In genomic region chr11:112511271-112511670, GRCh38 we compare ENCODE assay signal across 16 cellular contexts.
DNase-seq lines count a peak whose midpoint lies in the region; ATAC-seq and TF ChIP-seq lines count a peak whose summit lies in the region.
"Had no signal": no experiment of that assay in that cellular context is flagged by ENCODE, and none has a peak within 500 bp of the region (broad histone marks: within the 10 kb centered on the region; RNA-seq: fewer than 3 reads in every experiment).

No MANE protein-coding gene starts in this region.

- H3K79me2 ChIP-seq in mammary epithelial cell (ENCODE audit: insufficient read depth, low read length), result no peaks in the 10 kb centered on the region
- no peaks in the 10 kb centered on the region for H3K79me2 ChIP-seq in PC-3 (ENCODE audit: low read length)

- BruUV-seq in mammary epithelial cell (replicated peaks; lab: Mats Ljungman, UMichigan) (no TSS peak), PC-3 (replicated peaks; lab: Mats Ljungman, UMichigan) (no TSS peak)

- no peaks in the 10 kb centered on the region for H3F3A ChIP-seq in PC-3 (ENCODE audit: low read length, unreplicated experiment)

- H4K20me1 ChIP-seq in mammary epithelial cell (ENCODE audit: insufficient read depth, low read length) (no peaks in the 10 kb centered on the region), PC-3 (ENCODE audit: low read length) (no peaks in the 10 kb centered on the region)
- H4K20me1 ChIP-seq: BLaER1 treated with 17β-estradiol and CSF1 and Interleukin-3, amounts not matched to agents 10 nM and 100 nM had no signal

- H3K4me1 ChIP-seq in mammary epithelial cell (ENCODE audit: insufficient read depth, low read length), result no peaks in the 10 kb centered on the region
- H3K4me1 ChIP-seq in PC-3 (ENCODE audit: insufficient read depth, low read length), result no peaks in the 10 kb centered on the region

- peak; percentile 60 for ATAC-seq in activated CD4-positive, alpha-beta T cell treated with anti-CD3 and anti-CD28 coated beads for 36 hours
- ATAC-seq in HG03175 (IDR thresholded peaks at IDR 0.05; ENCODE audit: unreplicated experiment) (no peak), PC-3 (no peak)
- ATAC-seq: HCT116 had no signal

- no peaks in the 10 kb centered on the region for H3K9me3 Mint-ChIP-seq in activated CD4-positive, alpha-beta T cell treated with anti-CD3 and anti-CD28 coated beads for 36 hours (ENCODE audit: low read depth)

- no peak overlapping the region for H3K4me3 Mint-ChIP-seq in activated CD4-positive, alpha-beta T cell treated with anti-CD3 and anti-CD28 coated beads for 36 hours

- H3K36me3 ChIP-seq in mammary epithelial cell (ENCODE audit: insufficient read depth, low read length) (no peaks in the 10 kb centered on the region), PC-3 (ENCODE audit: low read depth, low read length) (no peaks in the 10 kb centered on the region)
- H3K36me3 ChIP-seq: BLaER1 treated with 17β-estradiol and CSF1 and Interleukin-3, amounts not matched to agents 10 nM and 100 nM had no signal

- H3K27me3 ChIP-seq in mammary epithelial cell (ENCODE audit: insufficient read depth, low read length) (no peaks in the 10 kb centered on the region), PC-3 (ENCODE audit: low read length) (peaks cover 26% of the 10 kb centered on the region)
- H3K27me3 ChIP-seq: BLaER1 treated with 17β-estradiol and CSF1 and Interleukin-3, amounts not matched to agents 10 nM and 100 nM had no signal

- no peak overlapping the region for H3K9ac ChIP-seq in mammary epithelial cell (ENCODE audit: insufficient read depth, low read length)
- H3K9ac ChIP-seq in PC-3 (ENCODE audit: low read length), result no peak overlapping the region
- H3K9ac ChIP-seq: BLaER1 treated with 17β-estradiol and CSF1 and Interleukin-3, amounts not matched to agents 10 nM and 100 nM had no signal

- H3K4me2 ChIP-seq in mammary epithelial cell (ENCODE audit: insufficient read depth, low read depth, low read length), result no peak overlapping the region
- no peak overlapping the region for H3K4me2 ChIP-seq in PC-3 (ENCODE audit: low read length)
- H3K4me2 ChIP-seq: BLaER1 treated with 17β-estradiol and CSF1 and Interleukin-3, amounts not matched to agents 10 nM and 100 nM had no signal

- in situ Hi-C loops in mammary epithelial cell (cut with MboI; ENCODE audit: low sequenced_read_pairs in 2 of 2), result no loop called here
- in situ Hi-C loops in GM13976 (cut with MboI; ENCODE audit: low sequenced_read_pairs, unreplicated experiment), result no loop called here

- peaks cover 2% of the 10 kb centered on the region for H3K27me3 Mint-ChIP-seq in activated CD4-positive, alpha-beta T cell treated with anti-CD3 and anti-CD28 coated beads for 36 hours

- peak in 1 of 2 donors; percentile 32 for TF ChIP-seq CTCF in mammary epithelial cell (conservative IDR thresholded peaks at IDR 0.05 in 1 of 2, IDR thresholded peaks at IDR 0.05 in 1 of 2; ENCODE audit: extremely low read depth in 1 of 2, insufficient read depth in 1 of 2, low read depth in 1 of 2, low read length in 2 of 2)
- no peak for TF ChIP-seq CTCF in GM13976 (IDR thresholded peaks at IDR 0.05; ENCODE audit: borderline replicate concordance, control extremely low read depth, extremely low read depth, insufficient read depth, missing control alignments)
- no peak for TF ChIP-seq CTCF in PC-3 (conservative IDR thresholded peaks at IDR 0.05; ENCODE audit: low read depth, low read length)

- WGBS in mammary epithelial cell (ENCODE audit: low coverage, missing lambda C conversion rate), result 86% methylated on average over 1 of the region's 1 CpG

- peaks cover 2% of the 10 kb centered on the region for H3K4me1 Mint-ChIP-seq in activated CD4-positive, alpha-beta T cell treated with anti-CD3 and anti-CD28 coated beads for 36 hours

- H3K27ac Mint-ChIP-seq in activated CD4-positive, alpha-beta T cell treated with anti-CD3 and anti-CD28 coated beads for 36 hours, result no peak overlapping the region

- intact Hi-C loops in activated CD4-positive, alpha-beta T cell treated with anti-CD3 and anti-CD28 coated beads for 36 hours (cut with DNase I, micrococcal nuclease), result no loop called here
- intact Hi-C loops in mammary epithelial cell (cut with micrococcal nuclease) (no loop called here), PC-3 (cut with micrococcal nuclease) (no loop called here)

- H2AFZ ChIP-seq in mammary epithelial cell (ENCODE audit: low read depth, low read length), result no peak overlapping the region
- no peak overlapping the region for H2AFZ ChIP-seq in PC-3 (ENCODE audit: low read length)

- no peak for DNase-seq in activated CD4-positive, alpha-beta T cell treated with anti-CD3 and anti-CD28 coated beads for 36 hours
- no peak for DNase-seq in activated CD4-positive, alpha-beta T cell treated with anti-CD3 and anti-CD28 coated beads for 48 hours
- peak; percentile 81 for DNase-seq in mammary epithelial cell
- peak; percentile 11 for DNase-seq in kidney glomerular epithelial cell (lab: John Stamatoyannopoulos, UW)
- DNase-seq in GM13976 (ENCODE audit: low spot score), result no peak
- DNase-seq in PC-3, result no peak
- no peak for DNase-seq in SW480 (ENCODE audit: low spot score)
- DNase-seq: DMS 273 treated with DMSO at 0.1 percent for 48 hours, EL, NCI-H1092, NCI-H446 treated with DMSO at 0.1 percent for 48 hours, NCI-H748 treated with DMSO at 0.1 percent for 48 hours, SIG-M5 had no signal

- POLR2A ChIA-PET in activated CD4-positive, alpha-beta T cell treated with anti-CD3 and anti-CD28 coated beads for 36 hours (lab: Charles Lee), result interaction anchor here (0.7 kb wide), 1 partner anchor 231 kb away, joined by 3 read pairs; no protein-coding TSS in a partner anchor
- POLR2A ChIA-PET in PC-3 (lab: Charles Lee; ENCODE audit: unreplicated experiment), result no interaction called here

- H3K27ac ChIP-seq in mammary epithelial cell (ENCODE audit: insufficient read depth, low read depth, low read length) (no peak overlapping the region), PC-3 (ENCODE audit: low read length) (no peak overlapping the region)
- H3K27ac ChIP-seq: BLaER1 treated with 17β-estradiol and CSF1 and Interleukin-3, amounts not matched to agents 10 nM and 100 nM had no signal

- dilution Hi-C loops in mammary epithelial cell (cut with HindIII; ENCODE audit: low sequenced_read_pairs), result no loop called here

- H3K4me3 ChIP-seq in mammary epithelial cell (replicated peaks in 1 of 3; ENCODE audit: insufficient read depth in 1 of 3, low read depth in 2 of 3, low read length in 3 of 3), result no peak overlapping the region
- no peak overlapping the region for H3K4me3 ChIP-seq in PC-3 (ENCODE audit: low read length)
- H3K4me3 ChIP-seq: BLaER1 treated with 17β-estradiol and CSF1 and Interleukin-3, amounts not matched to agents 10 nM and 100 nM had no signal

- no peaks in the 10 kb centered on the region for H3K9me3 ChIP-seq in mammary epithelial cell (replicated peaks; ENCODE audit: insufficient read depth, low read length)
- H3K9me3 ChIP-seq in PC-3 (ENCODE audit: low read length), result no peaks in the 10 kb centered on the region
- H3K9me3 ChIP-seq: BLaER1 treated with 17β-estradiol and CSF1 and Interleukin-3, amounts not matched to agents 10 nM and 100 nM had no signal

- no peaks in the 10 kb centered on the region for H3K9me2 ChIP-seq in PC-3 (replicated peaks; ENCODE audit: low read length)

- no peaks in the 10 kb centered on the region for H3K36me3 Mint-ChIP-seq in activated CD4-positive, alpha-beta T cell treated with anti-CD3 and anti-CD28 coated beads for 36 hours (ENCODE audit: low read depth)

- CTCF ChIA-PET in activated CD4-positive, alpha-beta T cell treated with anti-CD3 and anti-CD28 coated beads for 36 hours (lab: Charles Lee), result interaction anchor here (1.0 to 1.2 kb wide), 2 partner anchors 10 to 36 kb away, joined by 3 read pairs; no protein-coding TSS in a partner anchor
- CTCF ChIA-PET in mammary epithelial cell (lab: Charles Lee; ENCODE audit: low non-redundant PET), result interaction anchor here (0.6 kb wide), 1 partner anchor 371 kb away, joined by 4 read pairs; no protein-coding TSS in a partner anchor
- CTCF ChIA-PET in PC-3 (lab: Charles Lee), result no interaction called here

Comparison
In these comparisons a context has a peak if more than half of its experiments do, and no peak if none do; other contexts are left out.
1. DNase-seq: peak in mammary epithelial cell (single experiment) and kidney glomerular epithelial cell (single experiment); none in activated CD4-positive, alpha-beta T cell treated with anti-CD3 and anti-CD28 coated beads for 36 hours (single experiment), activated CD4-positive, alpha-beta T cell treated with anti-CD3 and anti-CD28 coated beads for 48 hours (single experiment), GM13976 (single experiment), PC-3 (single experiment) and SW480 (single experiment).